Comparison of ENCODE assay signal across 11 cellular contexts in the genomic region with DNA sequence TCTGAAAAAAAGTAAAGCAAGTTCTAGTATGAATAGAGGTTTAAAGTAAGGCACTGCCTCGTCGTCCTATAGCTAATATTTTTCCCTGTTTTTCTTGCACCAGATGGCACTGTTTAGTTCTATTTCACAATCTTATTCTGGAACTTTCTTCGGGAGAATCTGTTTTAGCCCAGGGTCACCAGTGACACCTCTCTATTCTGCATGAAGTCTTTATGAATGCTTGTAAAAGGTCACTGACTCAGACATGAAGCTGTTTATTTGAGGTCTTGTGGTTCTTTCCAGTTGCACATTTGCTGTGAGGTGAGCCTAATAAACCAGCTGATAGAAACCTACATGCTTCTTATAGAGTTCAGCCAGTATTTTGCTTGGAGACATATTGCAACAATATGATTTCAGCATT.
A peak's percentile ranks its signal among the peaks of the same experiment; 100 is the strongest.
DNase-seq lines count a peak whose midpoint lies in the region; TF ChIP-seq lines count a peak whose summit lies in the region.
"Had no signal": no experiment of that assay in that cellular context is flagged by ENCODE, and none has a peak within 500 bp of the region (broad histone marks: within the 10 kb centered on the region; RNA-seq: fewer than 3 reads in every experiment).

No MANE protein-coding gene starts in this region.

- H3K9me3 ChIP-seq in vagina, result no peaks in the 10 kb centered on the region

- in situ Hi-C loops in astrocyte of the spinal cord (cut with HindIII; ENCODE audit: low sequenced_read_pairs), result no loop called here

- no peak overlapping the region for H3K4me3 ChIP-seq in HFF-Myc (replicated peaks; ENCODE audit: low read depth, low read length)
- no peak overlapping the region for H3K4me3 ChIP-seq in astrocyte of the spinal cord (ENCODE audit: low read depth, low read length)
- H3K4me3 ChIP-seq in lower leg skin (ENCODE audit: low read depth, poor library complexity, severe bottlenecking), result no peak overlapping the region
- H3K4me3 ChIP-seq in vagina, result no peak overlapping the region

- intact Hi-C loops in lower leg skin (cut with DNase I; ENCODE audit: low total_unique reads) (no loop called here), vagina (cut with DNase I) (no loop called here)

- no peaks in the 10 kb centered on the region for H3K36me3 ChIP-seq in vagina

- no peak for TF ChIP-seq POLR2A in lower leg skin (IDR thresholded peaks at IDR 0.05)
- TF ChIP-seq POLR2A in vagina (IDR thresholded peaks at IDR 0.05), result no peak

- DNase-seq in A172 (ENCODE audit: low spot score) (peak; percentile 65), HFF-Myc (ENCODE audit: extremely low read depth, low read depth) (no peak), astrocyte of the spinal cord (ENCODE audit: low read depth, low spot score) (peak; percentile 52), kidney tubule cell (ENCODE audit: low spot score) (peak; percentile 32), lower leg skin (ENCODE audit: low spot score in 2 of 2) (no peak), vagina (ENCODE audit: extremely low spot score in 2 of 2) (no peak), SKM-1 (lab: John Stamatoyannopoulos, UW; ENCODE audit: unreplicated experiment) (no peak)
- DNase-seq in stimulated activated CD8-positive, alpha-beta memory T cell treated with anti-CD3 and anti-CD28 coated beads, Interleukin-4, amount 100 ng/mL, for 48 hours, result no peak
- DNase-seq: activated gamma-delta T cell, IMR-90, T-helper 1 cell had no signal

- peaks cover 25% of the 10 kb centered on the region for H3K4me1 ChIP-seq in vagina

- no peak overlapping the region for H3K27ac ChIP-seq in vagina

- no peaks in the 10 kb centered on the region for H3K27me3 ChIP-seq in vagina

- 18 to 22% methylated on average over 3 of the region's 3 CpGs for WGBS in lower leg skin, 2 donors

- peak; percentile 7 for TF ChIP-seq CTCF in HFF-Myc (IDR thresholded peaks at IDR 0.05; ENCODE audit: low read depth, low read length, missing control alignments)
- peak; percentile 29 for TF ChIP-seq CTCF in astrocyte of the spinal cord (IDR thresholded peaks at IDR 0.05; ENCODE audit: low read depth, low read length)
- TF ChIP-seq CTCF in lower leg skin (IDR thresholded peaks at IDR 0.05), result no peak
- TF ChIP-seq CTCF in vagina (IDR thresholded peaks at IDR 0.05), result no peak

Comparison
In these comparisons a context has a peak if more than half of its experiments do, and no peak if none do; other contexts are left out.
1. DNase-seq: peak in A172 (single experiment), astrocyte of the spinal cord (single experiment) and kidney tubule cell (single experiment); none in HFF-Myc (single experiment), lower leg skin (0 of 2), stimulated activated CD8-positive, alpha-beta memory T cell treated with anti-CD3 and anti-CD28 coated beads, Interleukin-4, amount 100 ng/mL, for 48 hours (single experiment), vagina (0 of 2) and SKM-1 (single experiment).
2. CTCF ChIP-seq: peak in HFF-Myc (single experiment) and astrocyte of the spinal cord (single experiment); none in lower leg skin (0 of 3) and vagina (0 of 3).